In the genomic region with DNA sequence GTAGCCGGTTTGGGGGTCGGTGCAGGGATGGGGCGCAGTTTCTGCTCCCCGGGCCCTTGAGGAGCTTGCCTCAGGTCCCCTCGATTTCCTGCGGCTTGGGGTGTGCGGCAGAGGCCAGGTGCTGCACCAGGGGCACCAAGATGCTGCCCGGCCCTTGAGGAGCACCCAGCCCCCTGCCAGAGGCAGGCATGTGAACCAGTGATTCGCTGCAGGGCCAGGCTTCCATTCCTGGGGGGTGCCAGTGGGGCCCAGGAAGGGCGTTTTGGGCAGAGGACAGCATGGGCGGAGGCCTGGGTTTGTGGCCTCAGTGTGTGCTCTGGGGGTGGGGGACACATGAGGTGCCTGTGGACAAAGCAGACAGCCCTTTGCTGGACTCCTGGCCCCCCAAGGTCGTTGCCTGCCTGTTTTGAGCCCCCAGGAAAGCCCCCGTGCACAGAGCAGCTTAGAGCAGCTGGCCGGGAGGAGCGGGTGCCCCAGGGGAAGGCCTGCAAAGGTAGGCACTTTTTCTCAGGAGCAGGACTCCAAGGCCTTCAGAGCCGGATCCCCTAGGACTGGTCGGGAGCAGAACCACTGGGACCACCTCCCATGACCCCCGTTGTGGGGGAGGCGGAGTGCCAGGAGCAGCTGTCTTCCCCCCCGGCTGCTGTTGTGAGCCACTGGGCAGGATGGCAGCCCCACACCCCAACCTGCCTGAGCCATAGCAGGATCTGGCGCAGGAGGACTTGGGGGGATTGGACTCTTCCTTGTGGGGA, we compare ENCODE assay signal across 8 cellular contexts. TPM values are rescaled to one million over a fixed set of nuclear protein-coding genes. Genes with fewer than 3 reads are reported as not detected.
DNase-seq lines count a peak whose midpoint lies in the region; ATAC-seq and TF ChIP-seq lines count a peak whose summit lies in the region.

No MANE protein-coding gene starts in this region.

- no peak overlapping the region for H2AK5ac ChIP-seq in trophoblast cell (ENCODE audit: low read length)

- H3K27ac Mint-ChIP-seq in Calu3 (ENCODE audit: unreplicated experiment), result no peak overlapping the region

- peak overlapping the region; percentile 88 for H3K4me2 ChIP-seq in trophoblast cell (ENCODE audit: low read length)

- intact Hi-C loops in Calu3 (cut with micrococcal nuclease; ENCODE audit: unreplicated experiment), result loop anchor here (5.0 to 10.0 kb wide), 3 partner anchors 190 to 473 kb away; no protein-coding TSS in a partner anchor

- H3K36me3 ChIP-seq in Peyer's patch, result peaks cover 0 to 10% (median 0%) of the 10 kb centered on the region in 3 donors
- peaks cover 0 to 9% of the 10 kb centered on the region in 2 donors for H3K36me3 ChIP-seq in esophagus (ENCODE audit: control insufficient read depth in 2 of 2, insufficient read depth in 2 of 2, low read length in 1 of 2)
- peaks cover 11 to 15% of the 10 kb centered on the region in 2 experiments for H3K36me3 ChIP-seq in trophoblast cell (ENCODE audit: control insufficient read depth in 1 of 2, insufficient read depth in 2 of 2, low read length in 2 of 2)

- no peak overlapping the region for H3K27ac ChIP-seq in Peyer's patch
- H3K27ac ChIP-seq in esophagus (ENCODE audit: low read depth in 2 of 2, low read length in 1 of 2), result no peak overlapping the region
- H3K27ac ChIP-seq in trophoblast cell (ENCODE audit: low read depth, low read length), result no peak overlapping the region

- H2BK120ac ChIP-seq in trophoblast cell (ENCODE audit: insufficient read depth, low read length, poor library complexity), result no peak overlapping the region

- no peak overlapping the region for H2BK5ac ChIP-seq in trophoblast cell (ENCODE audit: low read depth, low read length, poor library complexity)

- H3K4me1 ChIP-seq in Peyer's patch, result peaks cover 0 to 35% (median 8%) of the 10 kb centered on the region in 4 donors
- peaks cover 15 to 26% of the 10 kb centered on the region in 2 donors for H3K4me1 ChIP-seq in esophagus (ENCODE audit: control insufficient read depth in 2 of 2, insufficient read depth in 2 of 2, low read length in 1 of 2)
- H3K4me1 ChIP-seq in trophoblast cell (ENCODE audit: control insufficient read depth in 1 of 2, insufficient read depth in 2 of 2, low read length in 2 of 2), result peaks cover 5 to 13% of the 10 kb centered on the region in 2 experiments

- no peaks in the 10 kb centered on the region for H3K9me3 ChIP-seq in Peyer's patch
- H3K9me3 ChIP-seq in esophagus (ENCODE audit: control insufficient read depth in 2 of 2, insufficient read depth in 1 of 2, low read depth in 1 of 2, low read length in 1 of 2), result no peaks in the 10 kb centered on the region
- peaks cover 4% of the 10 kb centered on the region for H3K9me3 ChIP-seq in trophoblast cell (ENCODE audit: insufficient read depth, low read depth, low read length)

- peaks cover 51% of the 10 kb centered on the region for H3K36me3 Mint-ChIP-seq in Calu3 (ENCODE audit: insufficient read depth, unreplicated experiment)

- peak overlapping the region; percentile 60 to 85 (median 68) for H3K4me3 ChIP-seq in Peyer's patch
- peak overlapping the region; percentile 72 to 79 for H3K4me3 ChIP-seq in esophagus (ENCODE audit: low read depth in 1 of 2, low read length in 2 of 2)
- peak overlapping the region; percentile 86 for H3K4me3 ChIP-seq in trophoblast cell (ENCODE audit: low read depth, low read length)

- TF ChIP-seq POLR2A in Peyer's patch (IDR thresholded peaks at IDR 0.05), result no peak

- peak overlapping the region; percentile 65 for H4K91ac ChIP-seq in trophoblast cell (ENCODE audit: low read depth, low read length)

- H3K23ac ChIP-seq in trophoblast cell (ENCODE audit: low read length), result no peak overlapping the region

- peak overlapping the region; percentile 77 for H3K14ac ChIP-seq in trophoblast cell (ENCODE audit: low read length)

- H4K8ac ChIP-seq in trophoblast cell (ENCODE audit: low read depth, low read length), result peak overlapping the region; percentile 37

- DNase-seq in Calu3 (no peak), Peyer's patch (no peak), trophoblast cell (no peak), NOMO-1 treated with DMSO at 0.1 percent for 48 hours (lab: John Stamatoyannopoulos, UW; ENCODE audit: unreplicated experiment) (no peak), NCI-H187 treated with DMSO at 0.1 percent for 48 hours (lab: John Stamatoyannopoulos, UW) (no peak)

- H3K79me2 ChIP-seq in trophoblast cell (ENCODE audit: control insufficient read depth, insufficient read depth, low read length, poor library complexity), result peaks cover 14% of the 10 kb centered on the region

- peak overlapping the region; percentile 69 for H3K4me3 Mint-ChIP-seq in Calu3 (ENCODE audit: low read depth, unreplicated experiment)

- H3K4me1 Mint-ChIP-seq in Calu3 (ENCODE audit: low read depth, unreplicated experiment), result peaks cover 21% of the 10 kb centered on the region

- peak overlapping the region; percentile 11 for H2AFZ ChIP-seq in trophoblast cell (ENCODE audit: insufficient read depth, low read length, poor library complexity)

- TF ChIP-seq CTCF in Calu3 (IDR thresholded peaks at IDR 0.05; ENCODE audit: unreplicated experiment), result no peak
- no peak for TF ChIP-seq CTCF in Peyer's patch (IDR thresholded peaks at IDR 0.05)

- H3K27me3 ChIP-seq in Peyer's patch (no peaks in the 10 kb centered on the region), esophagus (ENCODE audit: control insufficient read depth in 1 of 2, insufficient read depth in 2 of 2, low read length in 2 of 2) (no peaks in the 10 kb centered on the region), trophoblast cell (ENCODE audit: insufficient read depth, low read length) (no peaks in the 10 kb centered on the region)

- H3K18ac ChIP-seq in trophoblast cell (ENCODE audit: low read length), result peak overlapping the region; percentile 13

- no peak overlapping the region for H2BK12ac ChIP-seq in trophoblast cell (ENCODE audit: low read length)

- 48 to 54% methylated on average over 21 of the region's 21 CpGs for WGBS in esophagus, 2 donors
- WGBS in trophoblast cell (ENCODE audit: extremely low coverage, insufficient coverage, insufficient read length), result no CpG with 5 or more reads among the region's 21 CpGs

- H3K27me3 Mint-ChIP-seq in Calu3 (ENCODE audit: unreplicated experiment), result peaks cover 12% of the 10 kb centered on the region

- H4K12ac ChIP-seq in trophoblast cell (ENCODE audit: low read depth, low read length), result no peak overlapping the region

- H3K9ac ChIP-seq in trophoblast cell (ENCODE audit: low read length), result peak overlapping the region; percentile 14

- peak overlapping the region; percentile 81 for H3K4ac ChIP-seq in trophoblast cell (ENCODE audit: low read depth, low read length)

- no peaks in the 10 kb centered on the region for H3K9me3 Mint-ChIP-seq in Calu3 (ENCODE audit: low read depth, unreplicated experiment)

- CTCF ChIA-PET in Calu3 (lab: Charles Lee), result interaction anchor here (1.5 kb wide), 1 partner anchor 320 kb away, joined by 6 read pairs; no protein-coding TSS in a partner anchor

- TSS peak; percentile 39 for BruUV-seq in Calu3 (replicated peaks; lab: Mats Ljungman, UMichigan)

- no peak for ATAC-seq in GM21515 (IDR thresholded peaks at IDR 0.05; ENCODE audit: unreplicated experiment)
- ATAC-seq in HG03439 (IDR thresholded peaks at IDR 0.05; ENCODE audit: unreplicated experiment), result no peak

- peaks cover 14% of the 10 kb centered on the region for H3K79me1 ChIP-seq in trophoblast cell (ENCODE audit: low read length)

RNA-seq across cellular contexts. Expression of gene PLXNA1, which starts 1.7 kb away (rescaled TPM):
- total RNA-seq in Calu3 (2022) (81.1 and 84.3 TPM in 2 replicates), Peyer's patch (10 to 100 TPM; 30.1 to 54.5 (median 44.6) TPM)
- 10 to 100 TPM in 1 of 2 donors, 1 to 10 TPM in 1; 7.9 to 13.6 TPM for polyA plus RNA-seq in esophagus
- 32.2 and 33.7 TPM in 2 replicates for polyA plus RNA-seq in trophoblast cell (2013)
